Comparison of ENCODE assay signal across 21 cellular contexts in genomic region chr10:104277785-104278184, GRCh38. TPM values are rescaled to one million over a fixed set of nuclear protein-coding genes. Genes with fewer than 3 reads are reported as not detected.
DNase-seq lines count a peak whose midpoint lies in the region; ATAC-seq and TF ChIP-seq lines count a peak whose summit lies in the region.
"Had no signal": no experiment of that assay in that cellular context is flagged by ENCODE, and none has a peak within 500 bp of the region (broad histone marks: within the 10 kb centered on the region; RNA-seq: fewer than 3 reads in every experiment).

No MANE protein-coding gene starts in this region.

- H3K4me3 ChIP-seq in upper lobe of right lung, result no peak overlapping the region
- H3K4me3 ChIP-seq: SJCRH30, testis had no signal

- no peaks in the 10 kb centered on the region for H3K36me3 ChIP-seq in upper lobe of right lung
- H3K36me3 ChIP-seq: SJCRH30 had no signal

- DNase-seq in DMS53 treated with DMSO at 0.1 percent for 48 hours (lab: John Stamatoyannopoulos, UW; ENCODE audit: unreplicated experiment) (peak; percentile 10), NCI-H2029 treated with DMSO at 0.1 percent for 48 hours (lab: John Stamatoyannopoulos, UW) (peak; percentile 51), NCI-H748 treated with DMSO at 0.1 percent for 48 hours (lab: John Stamatoyannopoulos, UW) (peak; percentile 48), mucosa of gallbladder (ENCODE audit: low spot score) (peak; percentile 67), SHP77 (lab: John Stamatoyannopoulos, UW) (no peak), NCI-H524 (lab: John Stamatoyannopoulos, UW) (no peak), upper lobe of right lung (no peak)
- DNase-seq: activated CD4-positive, CD25-positive, alpha-beta regulatory T cell; activated naive CD4-positive, alpha-beta T cell treated with anti-CD3 and anti-CD28 coated beads, Interleukin-2, amount 50 U/mL, for 16 hours; amniotic stem cell; effector CD4-positive, alpha-beta T cell; Karpas-422; naive thymus-derived CD4-positive, alpha-beta T cell; NCI-H1694 treated with DMSO at 0.1 percent for 48 hours; NCI-H446; SJCRH30; stimulated activated naive CD4-positive, alpha-beta T cell treated with Interleukin-2 at 50 U/mL for 16 hours; testis had no signal

- H3K9me3 ChIP-seq in upper lobe of right lung, result no peaks in the 10 kb centered on the region
- H3K9me3 ChIP-seq: SJCRH30, testis had no signal

- H3K4me1 ChIP-seq in upper lobe of right lung, result no peaks in the 10 kb centered on the region
- H3K4me1 ChIP-seq: testis had no signal

- intact Hi-C loops in upper lobe of right lung (cut with DNase I), result no loop called here

- H3K27me3 ChIP-seq in upper lobe of right lung, result no peaks in the 10 kb centered on the region
- H3K27me3 ChIP-seq: SJCRH30, testis had no signal

- no peak for ATAC-seq in HG02610 (IDR thresholded peaks at IDR 0.05; ENCODE audit: unreplicated experiment)
- no peak for ATAC-seq in upper lobe of right lung
- ATAC-seq: naive thymus-derived CD4-positive, alpha-beta T cell had no signal

- TF ChIP-seq CTCF in upper lobe of right lung (IDR thresholded peaks at IDR 0.05), result no peak

- no peak overlapping the region for H3K27ac ChIP-seq in upper lobe of right lung
- H3K27ac ChIP-seq: epithelial cell of prostate, HL-60, SJCRH30, testis had no signal

RNA-seq across cellular contexts. Expression of gene GSTO2, which starts 8.8 kb away (rescaled TPM):
- total RNA-seq in mucosa of gallbladder (17.2 TPM), upper lobe of right lung (9.1 TPM)

RNA-seq across cellular contexts. Expression of gene GSTO1, which starts 23.1 kb away (rescaled TPM):
- total RNA-seq in mucosa of gallbladder (95.0 TPM), upper lobe of right lung (110 TPM)

RNA-seq across cellular contexts. Expression of gene CFAP43, which starts 45.6 kb away (rescaled TPM):
- total RNA-seq in mucosa of gallbladder (1.9 TPM), upper lobe of right lung (0.75 TPM)
- total RNA-seq: SJCRH30 had no signal

Comparison
In these comparisons a context has a peak if more than half of its experiments do, and no peak if none do; other contexts are left out.
1. DNase-seq: peak in DMS53 treated with DMSO at 0.1 percent for 48 hours (single experiment), NCI-H2029 treated with DMSO at 0.1 percent for 48 hours (single experiment), NCI-H748 treated with DMSO at 0.1 percent for 48 hours (single experiment) and mucosa of gallbladder (single experiment); none in SHP77 (0 of 2), NCI-H524 (0 of 2) and upper lobe of right lung (single experiment).